Comparison of ENCODE assay signal across 8 cellular contexts in genomic region chr14:23307146-23307447, GRCh38. TPM values are rescaled to one million over a fixed set of nuclear protein-coding genes. Genes with fewer than 3 reads are reported as not detected.
DNase-seq lines count a peak whose midpoint lies in the region; ATAC-seq and TF ChIP-seq lines count a peak whose summit lies in the region.

No MANE protein-coding gene starts in this region.

- no peak for TF ChIP-seq POLR2A in breast epithelium (IDR thresholded peaks at IDR 0.05)
- no peak for TF ChIP-seq POLR2A in tibial nerve (IDR thresholded peaks at IDR 0.05)

- no peak for TF ChIP-seq CTCF in breast epithelium (IDR thresholded peaks at IDR 0.05)
- TF ChIP-seq CTCF in tibial nerve (IDR thresholded peaks at IDR 0.05), result no peak

- H3K27me3 ChIP-seq in breast epithelium (no peaks in the 10 kb centered on the region), tibial nerve (no peaks in the 10 kb centered on the region)

- ATAC-seq in memory B cell (ENCODE audit: low read depth) (no peak), HG03469 (IDR thresholded peaks at IDR 0.05; ENCODE audit: unreplicated experiment) (no peak)

- H3K4me1 Mint-ChIP-seq in activated CD4-positive, alpha-beta memory T cell treated with anti-CD3 and anti-CD28 coated beads, Interleukin-2, amount 10 ng/mL, durations not matched to agents 7 days and 5 days, result peaks cover 15% of the 10 kb centered on the region
- peaks cover 5% of the 10 kb centered on the region for H3K4me1 Mint-ChIP-seq in activated CD4-positive, alpha-beta memory T cell treated with anti-CD3 and anti-CD28 coated beads for 36 hours (ENCODE audit: low read depth)
- H3K4me1 Mint-ChIP-seq in memory B cell, result peaks cover 28% of the 10 kb centered on the region

- H3K36me3 Mint-ChIP-seq in activated CD4-positive, alpha-beta memory T cell treated with anti-CD3 and anti-CD28 coated beads, Interleukin-2, amount 10 ng/mL, durations not matched to agents 7 days and 5 days (ENCODE audit: low read depth), result peaks cover 3% of the 10 kb centered on the region
- no peaks in the 10 kb centered on the region for H3K36me3 Mint-ChIP-seq in activated CD4-positive, alpha-beta memory T cell treated with anti-CD3 and anti-CD28 coated beads for 36 hours
- H3K36me3 Mint-ChIP-seq in memory B cell, result no peaks in the 10 kb centered on the region

- POLR2A ChIA-PET in activated CD4-positive, alpha-beta memory T cell treated with anti-CD3 and anti-CD28 coated beads, Interleukin-2, amount 10 ng/mL, durations not matched to agents 7 days and 5 days (lab: Charles Lee), result interaction anchor here (1.6 to 14.2 kb wide), 2 partner anchors 15 to 21 kb away, joined by 3 to 282 read pairs; partner anchors contain the start of genes HOMEZ and PABPN1
- POLR2A ChIA-PET in activated CD4-positive, alpha-beta memory T cell treated with anti-CD3 and anti-CD28 coated beads for 36 hours (lab: Charles Lee), result no interaction called here

- H3K36me3 ChIP-seq in breast epithelium, result no peaks in the 10 kb centered on the region
- peaks cover 0 to 45% (median 0%) of the 10 kb centered on the region in 3 donors for H3K36me3 ChIP-seq in tibial nerve

- peaks cover 6 to 38% of the 10 kb centered on the region in 2 donors for H3K4me1 ChIP-seq in breast epithelium
- H3K4me1 ChIP-seq in tibial nerve, result peaks cover 5 to 50% (median 27%) of the 10 kb centered on the region in 4 donors

- no peak for TF ChIP-seq EP300 in tibial nerve (IDR thresholded peaks at IDR 0.05)

- no peaks in the 10 kb centered on the region for H3K9me3 ChIP-seq in breast epithelium
- no peaks in the 10 kb centered on the region for H3K9me3 ChIP-seq in tibial nerve

- H3K9me3 Mint-ChIP-seq in activated CD4-positive, alpha-beta memory T cell treated with anti-CD3 and anti-CD28 coated beads, Interleukin-2, amount 10 ng/mL, durations not matched to agents 7 days and 5 days, result no peaks in the 10 kb centered on the region
- no peaks in the 10 kb centered on the region for H3K9me3 Mint-ChIP-seq in activated CD4-positive, alpha-beta memory T cell treated with anti-CD3 and anti-CD28 coated beads for 36 hours
- no peaks in the 10 kb centered on the region for H3K9me3 Mint-ChIP-seq in memory B cell

- intact Hi-C loops in activated CD4-positive, alpha-beta memory T cell treated with anti-CD3 and anti-CD28 coated beads for 36 hours (cut with micrococcal nuclease), result no loop called here
- intact Hi-C loops in breast epithelium (cut with DNase I; ENCODE audit: low total_unique reads), result loop anchor here (10.0 kb wide), 1 partner anchor 248 kb away; the partner anchor contains the start of genes THTPA and ZFHX2

- WGBS in tibial nerve, 2 donors, result 4 to 6% methylated on average over 3 of the region's 3 CpGs

- no peak overlapping the region for H3K27ac Mint-ChIP-seq in activated CD4-positive, alpha-beta memory T cell treated with anti-CD3 and anti-CD28 coated beads, Interleukin-2, amount 10 ng/mL, durations not matched to agents 7 days and 5 days
- no peak overlapping the region for H3K27ac Mint-ChIP-seq in activated CD4-positive, alpha-beta memory T cell treated with anti-CD3 and anti-CD28 coated beads for 36 hours
- H3K27ac Mint-ChIP-seq in memory B cell, result peak overlapping the region; percentile 87

- H3K27me3 Mint-ChIP-seq in activated CD4-positive, alpha-beta memory T cell treated with anti-CD3 and anti-CD28 coated beads, Interleukin-2, amount 10 ng/mL, durations not matched to agents 7 days and 5 days, result peaks cover 13% of the 10 kb centered on the region
- H3K27me3 Mint-ChIP-seq in activated CD4-positive, alpha-beta memory T cell treated with anti-CD3 and anti-CD28 coated beads for 36 hours, result peaks cover 22% of the 10 kb centered on the region
- no peaks in the 10 kb centered on the region for H3K27me3 Mint-ChIP-seq in memory B cell

- H3K27ac ChIP-seq in breast epithelium, result peak overlapping the region; percentile 93 to 94
- H3K27ac ChIP-seq in tibial nerve, result peak overlapping the region; percentile 81 to 95 (median 92)

- H3K4me3 Mint-ChIP-seq in activated CD4-positive, alpha-beta memory T cell treated with anti-CD3 and anti-CD28 coated beads, Interleukin-2, amount 10 ng/mL, durations not matched to agents 7 days and 5 days, result peak overlapping the region; percentile 14
- no peak overlapping the region for H3K4me3 Mint-ChIP-seq in activated CD4-positive, alpha-beta memory T cell treated with anti-CD3 and anti-CD28 coated beads for 36 hours
- H3K4me3 Mint-ChIP-seq in memory B cell, result peak overlapping the region; percentile 83

- DNase-seq in activated CD4-positive, alpha-beta memory T cell treated with anti-CD3 and anti-CD28 coated beads, Interleukin-2, amount 10 ng/mL, durations not matched to agents 7 days and 5 days, result no peak
- no peak for DNase-seq in activated CD4-positive, alpha-beta memory T cell treated with anti-CD3 and anti-CD28 coated beads for 36 hours
- DNase-seq in breast epithelium (ENCODE audit: low spot score in 2 of 2), result peak in 1 of 2 donors; percentile 17
- DNase-seq in memory B cell (ENCODE audit: low spot score in 2 of 2), result no peak
- DNase-seq in tibial nerve (ENCODE audit: low spot score in 2 of 2), result no peak
- DNase-seq in stimulated activated CD4-positive, alpha-beta T cell treated with anti-CD3 and anti-CD28 coated beads, Interleukin-4, amount 100 ng/mL, for 4 hours, result no peak
- DNase-seq in activated naive CD4-positive, alpha-beta T cell treated with Interleukin-2 at 50 U/mL for 16 hours, result no peak

- CTCF ChIA-PET in activated CD4-positive, alpha-beta memory T cell treated with anti-CD3 and anti-CD28 coated beads, Interleukin-2, amount 10 ng/mL, durations not matched to agents 7 days and 5 days (lab: Charles Lee), result interaction anchor here (1.4 kb wide), 1 partner anchor 20 kb away, joined by 3 read pairs; no protein-coding TSS in a partner anchor
- CTCF ChIA-PET in activated CD4-positive, alpha-beta memory T cell treated with anti-CD3 and anti-CD28 coated beads for 36 hours (lab: Charles Lee), result interaction anchor here (0.9 to 1.6 kb wide), 3 partner anchors 11 to 238 kb away, joined by 3 to 6 read pairs (median 3); no protein-coding TSS in a partner anchor

- peak overlapping the region; percentile 68 to 81 (median 75) for H3K4me3 ChIP-seq in breast epithelium
- peak overlapping the region; percentile 48 to 84 (median 60) for H3K4me3 ChIP-seq in tibial nerve

RNA-seq across cellular contexts. Expression of gene BCL2L2, which starts 0.5 kb away (rescaled TPM):
- total RNA-seq in activated CD4-positive, alpha-beta memory T cell treated with anti-CD3 and anti-CD28 coated beads, Interleukin-2, amount 10 ng/mL, durations not matched to agents 7 days and 5 days, result 1 to 10 TPM; 2.1 to 4.1 TPM
- total RNA-seq in activated CD4-positive, alpha-beta memory T cell treated with anti-CD3 and anti-CD28 coated beads for 36 hours, result under 1 TPM; 0.55 to 0.85 TPM
- total RNA-seq in breast epithelium, result 10 to 100 TPM; 28.8 to 55.5 (median 48.2) TPM
- total RNA-seq in tibial nerve, result 10 to 100 TPM; 49.8 to 87.3 (median 56.5) TPM

RNA-seq across cellular contexts. Expression of gene PPP1R3E, which starts 4.4 kb away (rescaled TPM):
- total RNA-seq in activated CD4-positive, alpha-beta memory T cell treated with anti-CD3 and anti-CD28 coated beads, Interleukin-2, amount 10 ng/mL, durations not matched to agents 7 days and 5 days, result 10 to 100 TPM; 29.7 to 34.4 TPM
- 10 to 100 TPM; 12.6 to 15.8 TPM for total RNA-seq in activated CD4-positive, alpha-beta memory T cell treated with anti-CD3 and anti-CD28 coated beads for 36 hours
- total RNA-seq in breast epithelium, result 10 to 100 TPM in 1 of 3 donors, 1 to 10 TPM in 2; 8.2 to 11.6 (median 9.4) TPM
- total RNA-seq in tibial nerve, result 10 to 100 TPM; 15.0 to 29.1 (median 19.2) TPM

RNA-seq across cellular contexts. Expression of gene PABPN1, which starts 14.2 kb away (rescaled TPM):
- total RNA-seq in activated CD4-positive, alpha-beta memory T cell treated with anti-CD3 and anti-CD28 coated beads, Interleukin-2, amount 10 ng/mL, durations not matched to agents 7 days and 5 days, result 100 to 1,000 TPM; 194 to 198 TPM
- total RNA-seq in activated CD4-positive, alpha-beta memory T cell treated with anti-CD3 and anti-CD28 coated beads for 36 hours, result 100 to 1,000 TPM; 198 to 209 TPM
- total RNA-seq in breast epithelium, result 10 to 100 TPM; 45.9 to 87.2 (median 74.1) TPM
- 10 to 100 TPM; 52.1 to 80.8 (median 64.5) TPM for total RNA-seq in tibial nerve

RNA-seq across cellular contexts. Expression of gene HOMEZ, which starts 21.2 kb away (rescaled TPM):
- 10 to 100 TPM; 11.7 to 11.9 TPM for total RNA-seq in activated CD4-positive, alpha-beta memory T cell treated with anti-CD3 and anti-CD28 coated beads, Interleukin-2, amount 10 ng/mL, durations not matched to agents 7 days and 5 days
- 10 to 100 TPM; 12.3 to 13.0 TPM for total RNA-seq in activated CD4-positive, alpha-beta memory T cell treated with anti-CD3 and anti-CD28 coated beads for 36 hours
- total RNA-seq in breast epithelium, result 10 to 100 TPM; 10.8 to 15.4 (median 12.0) TPM
- 10 to 100 TPM in 2 of 4 donors, 1 to 10 TPM in 2; 7.5 to 35.2 (median 10.2) TPM for total RNA-seq in tibial nerve

RNA-seq across cellular contexts. Expression of gene SLC22A17, which starts 45.6 kb away (rescaled TPM):
- total RNA-seq in activated CD4-positive, alpha-beta memory T cell treated with anti-CD3 and anti-CD28 coated beads, Interleukin-2, amount 10 ng/mL, durations not matched to agents 7 days and 5 days, result 1 to 10 TPM; 2.0 TPM
- total RNA-seq in activated CD4-positive, alpha-beta memory T cell treated with anti-CD3 and anti-CD28 coated beads for 36 hours, result 1 to 10 TPM; 4.4 to 4.8 TPM
- total RNA-seq in breast epithelium (10 to 100 TPM in 2 of 3 donors, 1 to 10 TPM in 1; 6.4 to 53.7 (median 52.1) TPM), tibial nerve (10 to 100 TPM; 55.9 to 91.0 (median 58.3) TPM)

Comparison
In these comparisons a context has a peak if more than half of its experiments do, and no peak if none do; other contexts are left out.
1. RNA of gene BCL2L2, which starts 0.5 kb away (total RNA-seq): 49.8 to 87.3 TPM in tibial nerve and 28.8 to 55.5 TPM in breast epithelium; 2.1 to 4.1 TPM in activated CD4-positive, alpha-beta memory T cell treated with anti-CD3 and anti-CD28 coated beads, Interleukin-2, amount 10 ng/mL, durations not matched to agents 7 days and 5 days and 0.55 to 0.85 TPM in activated CD4-positive, alpha-beta memory T cell treated with anti-CD3 and anti-CD28 coated beads for 36 hours; every median in the first group is over 4 times any median in the second.